8 cellular contexts compared by ENCODE assay signal in the genomic region with DNA sequence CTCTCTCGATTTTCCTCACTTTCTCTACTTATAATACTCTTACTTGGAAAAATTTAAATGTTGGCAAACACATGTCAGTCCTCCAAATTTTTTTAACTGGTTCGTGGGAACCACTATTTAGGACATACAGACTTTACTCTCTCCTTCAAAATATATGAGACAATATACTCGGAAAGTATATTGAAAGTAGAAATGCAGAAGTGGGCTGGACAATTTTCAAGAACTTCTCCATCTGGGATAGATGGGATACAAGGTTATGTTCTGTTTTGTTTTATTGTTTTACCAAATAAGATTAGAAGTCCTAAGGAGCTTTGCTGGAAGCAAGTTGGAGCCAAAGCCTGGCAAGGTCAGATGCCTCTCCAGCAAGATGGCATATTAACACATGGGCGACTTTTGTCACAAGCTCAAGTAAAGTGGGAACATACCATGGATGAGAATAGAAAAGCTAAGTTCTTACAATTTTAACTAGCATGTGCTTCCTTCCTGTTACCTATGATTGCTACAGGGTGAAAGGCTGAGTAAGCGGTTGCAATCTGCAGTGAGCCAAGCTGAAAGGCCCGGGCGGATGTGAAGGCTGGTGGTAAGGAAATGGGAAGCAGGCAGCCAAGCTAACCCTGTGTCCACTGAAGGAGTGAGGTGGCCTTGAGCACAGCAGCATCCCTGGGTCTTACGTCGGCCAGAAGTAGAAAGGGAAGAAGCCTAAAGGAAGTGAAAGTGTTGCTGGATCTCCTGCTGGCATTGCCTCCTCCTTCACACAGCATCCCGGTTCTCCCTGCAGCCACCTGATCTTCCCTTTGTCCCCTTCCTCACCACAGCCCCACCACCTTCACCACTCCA. TPM values are rescaled to one million over a fixed set of nuclear protein-coding genes. Genes with fewer than 3 reads are reported as not detected.
DNase-seq lines count a peak whose midpoint lies in the region; ATAC-seq and FAIRE-seq lines count a peak whose summit lies in the region.

No MANE protein-coding gene starts in this region.

- peak overlapping the region; percentile 59 for H3K4me3 Mint-ChIP-seq in activated CD4-positive, alpha-beta T cell treated with anti-CD3 and anti-CD28 coated beads, Interleukin-2, amount 10 ng/mL, durations not matched to agents 7 days and 5 days

- H3K36me3 Mint-ChIP-seq in activated CD4-positive, alpha-beta T cell treated with anti-CD3 and anti-CD28 coated beads, Interleukin-2, amount 10 ng/mL, durations not matched to agents 7 days and 5 days (ENCODE audit: low read depth), result peaks cover 60% of the 10 kb centered on the region

- peak overlapping the region; percentile 85 for H3K27ac Mint-ChIP-seq in activated CD4-positive, alpha-beta T cell treated with anti-CD3 and anti-CD28 coated beads, Interleukin-2, amount 10 ng/mL, durations not matched to agents 7 days and 5 days

- ATAC-seq in HG02852 (IDR thresholded peaks at IDR 0.05; ENCODE audit: unreplicated experiment), result peak; percentile 38

- no peaks in the 10 kb centered on the region for H3K9me3 Mint-ChIP-seq in activated CD4-positive, alpha-beta T cell treated with anti-CD3 and anti-CD28 coated beads, Interleukin-2, amount 10 ng/mL, durations not matched to agents 7 days and 5 days

- no peaks in the 10 kb centered on the region for H3K27me3 Mint-ChIP-seq in activated CD4-positive, alpha-beta T cell treated with anti-CD3 and anti-CD28 coated beads, Interleukin-2, amount 10 ng/mL, durations not matched to agents 7 days and 5 days

- CTCF ChIA-PET in activated CD4-positive, alpha-beta T cell treated with anti-CD3 and anti-CD28 coated beads, Interleukin-2, amount 10 ng/mL, durations not matched to agents 7 days and 5 days (lab: Charles Lee), result interaction anchor here (1.0 to 1.8 kb wide), 5 partner anchors 9 to 140 kb away, joined by 3 to 12 read pairs (median 5); no protein-coding TSS in a partner anchor

- POLR2A ChIA-PET in activated CD4-positive, alpha-beta T cell treated with anti-CD3 and anti-CD28 coated beads, Interleukin-2, amount 10 ng/mL, durations not matched to agents 7 days and 5 days (lab: Charles Lee), result no interaction called here

- FAIRE-seq in RCC 7860 (lab: Jason Lieb, UNC), result no peak

- peaks cover 75% of the 10 kb centered on the region for H3K4me1 Mint-ChIP-seq in activated CD4-positive, alpha-beta T cell treated with anti-CD3 and anti-CD28 coated beads, Interleukin-2, amount 10 ng/mL, durations not matched to agents 7 days and 5 days

- peak; percentile 46 for DNase-seq in ELR (ENCODE audit: low read depth)
- peak; percentile 46 for DNase-seq in activated CD4-positive, alpha-beta T cell treated with anti-CD3 and anti-CD28 coated beads, Interleukin-2, amount 10 ng/mL, durations not matched to agents 7 days and 5 days
- peak in 33 of 42 donors; percentile 24 to 76 (median 45) for DNase-seq in head of caudate nucleus
- DNase-seq in stimulated activated CD4-positive, alpha-beta T cell treated with anti-CD3 and anti-CD28 coated beads, Interleukin-1b, Interleukin-23, amount 100 ng/mL, for 48 hours, result peak; percentile 48
- no peak for DNase-seq in NCI-H524 (lab: John Stamatoyannopoulos, UW)
- no peak for DNase-seq in RCC 7860 (ENCODE audit: low spot score)
- no peak for DNase-seq in cerebellum (ENCODE audit: low spot score)

- intact Hi-C loops in head of caudate nucleus (cut with DNase I), result loop anchor here (5.0 kb wide), 1 partner anchor 38 kb away; no protein-coding TSS in a partner anchor

RNA-seq across cellular contexts. Expression of a gene that starts 7.1 kb away (rescaled TPM):
- total RNA-seq in activated CD4-positive, alpha-beta T cell treated with anti-CD3 and anti-CD28 coated beads, Interleukin-2, amount 10 ng/mL, durations not matched to agents 7 days and 5 days, result 10 to 100 TPM; 23.4 to 24.0 TPM
- total RNA-seq in cerebellum, result 12.5 TPM

RNA-seq across cellular contexts. Expression of a gene that starts 37.3 kb away (rescaled TPM):
- 1 to 10 TPM; 3.4 to 4.1 TPM for total RNA-seq in activated CD4-positive, alpha-beta T cell treated with anti-CD3 and anti-CD28 coated beads, Interleukin-2, amount 10 ng/mL, durations not matched to agents 7 days and 5 days
- total RNA-seq in cerebellum, result 7.0 TPM

Comparison
In these comparisons a context has a peak if more than half of its experiments do, and no peak if none do; other contexts are left out.
1. DNase-seq: peak in ELR (single experiment), activated CD4-positive, alpha-beta T cell treated with anti-CD3 and anti-CD28 coated beads, Interleukin-2, amount 10 ng/mL, durations not matched to agents 7 days and 5 days (single experiment), head of caudate nucleus (33 of 42) and stimulated activated CD4-positive, alpha-beta T cell treated with anti-CD3 and anti-CD28 coated beads, Interleukin-1b, Interleukin-23, amount 100 ng/mL, for 48 hours (single experiment); none in NCI-H524 (0 of 2), RCC 7860 (single experiment) and cerebellum (single experiment).